Comparison of ENCODE assay signal across 13 cellular contexts in genomic region chr18:56921888-56922480, GRCh38.
A peak's percentile ranks its signal among the peaks of the same experiment; 100 is the strongest.
DNase-seq lines count a peak whose midpoint lies in the region; ATAC-seq, FAIRE-seq and TF ChIP-seq lines count a peak whose summit lies in the region.
"Had no signal": no experiment of that assay in that cellular context is flagged by ENCODE, and none has a peak within 500 bp of the region (broad histone marks: within the 10 kb centered on the region; RNA-seq: fewer than 3 reads in every experiment).

No MANE protein-coding gene starts in this region.

- H3K4me3 Mint-ChIP-seq in activated naive CD8-positive, alpha-beta T cell treated with anti-CD3 and anti-CD28 coated beads, Interleukin-2, amount 50 U/mL, for 24 hours: no peak overlapping the region
- no peak overlapping the region for H3K4me3 Mint-ChIP-seq in nephron progenitor cell
- H3K4me3 Mint-ChIP-seq: activated CD4-positive, alpha-beta memory T cell treated with anti-CD3 and anti-CD28 coated beads for 36 hours had no signal

- H3K4me1 ChIP-seq in upper lobe of right lung: no peaks in the 10 kb centered on the region

- H3K4me1 Mint-ChIP-seq in activated naive CD8-positive, alpha-beta T cell treated with anti-CD3 and anti-CD28 coated beads, Interleukin-2, amount 50 U/mL, for 24 hours: peaks cover 3% of the 10 kb centered on the region
- H3K4me1 Mint-ChIP-seq in nephron progenitor cell: peaks cover 11% of the 10 kb centered on the region

- H3K9me3 Mint-ChIP-seq in activated naive CD8-positive, alpha-beta T cell treated with anti-CD3 and anti-CD28 coated beads, Interleukin-2, amount 50 U/mL, for 24 hours: no peaks in the 10 kb centered on the region
- no peaks in the 10 kb centered on the region for H3K9me3 Mint-ChIP-seq in nephron progenitor cell
- H3K9me3 Mint-ChIP-seq: activated CD4-positive, alpha-beta memory T cell treated with anti-CD3 and anti-CD28 coated beads for 36 hours had no signal

- H3K4me3 ChIP-seq in upper lobe of right lung: no peak overlapping the region

- no peak for TF ChIP-seq CTCF in upper lobe of right lung (IDR thresholded peaks at IDR 0.05)
- TF ChIP-seq CTCF in nephron progenitor cell (IDR thresholded peaks at IDR 0.05): no peak

- H3K27ac Mint-ChIP-seq in activated naive CD8-positive, alpha-beta T cell treated with anti-CD3 and anti-CD28 coated beads, Interleukin-2, amount 50 U/mL, for 24 hours: no peak overlapping the region
- H3K27ac Mint-ChIP-seq in nephron progenitor cell: no peak overlapping the region
- H3K27ac Mint-ChIP-seq: activated CD4-positive, alpha-beta memory T cell treated with anti-CD3 and anti-CD28 coated beads for 36 hours had no signal

- intact Hi-C loops in upper lobe of right lung (cut with DNase I): no loop called here

- FAIRE-seq in GM18507 (lab: Jason Lieb, UNC): peak; percentile 44

- H3K9me3 ChIP-seq in upper lobe of right lung: no peaks in the 10 kb centered on the region

- no peaks in the 10 kb centered on the region for H3K27me3 Mint-ChIP-seq in activated naive CD8-positive, alpha-beta T cell treated with anti-CD3 and anti-CD28 coated beads, Interleukin-2, amount 50 U/mL, for 24 hours
- H3K27me3 Mint-ChIP-seq in nephron progenitor cell (ENCODE audit: low read depth, poor library complexity): peaks cover 2% of the 10 kb centered on the region
- H3K27me3 Mint-ChIP-seq: activated CD4-positive, alpha-beta memory T cell treated with anti-CD3 and anti-CD28 coated beads for 36 hours had no signal

- DNase-seq in GM18507 (ENCODE audit: extremely low spot score, insufficient read length, low read depth) (no peak), NCI-H526 (lab: John Stamatoyannopoulos, UW) (peak; percentile 29 to 68), DMS53 treated with DMSO at 0.1 percent for 48 hours (lab: John Stamatoyannopoulos, UW; ENCODE audit: unreplicated experiment) (no peak), upper lobe of right lung (no peak), nephron progenitor cell (no peak)
- no peak for DNase-seq in activated naive CD8-positive, alpha-beta T cell treated with anti-CD3 and anti-CD28 coated beads, Interleukin-2, amount 50 U/mL, for 24 hours
- DNase-seq: activated CD4-positive, alpha-beta memory T cell treated with anti-CD3 and anti-CD28 coated beads for 36 hours; AML-193; glutamatergic neuron; NCI-H1694; stimulated activated CD4-positive, alpha-beta T cell treated with anti-CD3 and anti-CD28 coated beads, Interleukin-4, amount 100 ng/mL, for 24 hours had no signal

- H3K36me3 Mint-ChIP-seq in activated naive CD8-positive, alpha-beta T cell treated with anti-CD3 and anti-CD28 coated beads, Interleukin-2, amount 50 U/mL, for 24 hours (ENCODE audit: low read depth): peaks cover 6% of the 10 kb centered on the region
- no peaks in the 10 kb centered on the region for H3K36me3 Mint-ChIP-seq in nephron progenitor cell (ENCODE audit: low read depth)

- no peaks in the 10 kb centered on the region for H3K36me3 ChIP-seq in upper lobe of right lung

- H3K27me3 ChIP-seq in upper lobe of right lung: no peaks in the 10 kb centered on the region

- ATAC-seq in GM19467 (IDR thresholded peaks at IDR 0.05; ENCODE audit: unreplicated experiment) (peak; percentile 62), HG02973 (IDR thresholded peaks at IDR 0.05; ENCODE audit: unreplicated experiment) (peak; percentile 90), upper lobe of right lung (no peak)
- ATAC-seq in activated naive CD8-positive, alpha-beta T cell treated with anti-CD3 and anti-CD28 coated beads, Interleukin-2, amount 50 U/mL, for 24 hours: no peak

- H3K27ac ChIP-seq in upper lobe of right lung: no peak overlapping the region

Comparison
In these comparisons a context has a peak if more than half of its experiments do, and no peak if none do; other contexts are left out.
1. DNase-seq: peak in NCI-H526 (2 of 2); none in GM18507 (single experiment), activated naive CD8-positive, alpha-beta T cell treated with anti-CD3 and anti-CD28 coated beads, Interleukin-2, amount 50 U/mL, for 24 hours (single experiment), DMS53 treated with DMSO at 0.1 percent for 48 hours (single experiment), upper lobe of right lung (single experiment) and nephron progenitor cell (single experiment).
2. ATAC-seq: peak in GM19467 (single experiment) and HG02973 (single experiment); none in activated naive CD8-positive, alpha-beta T cell treated with anti-CD3 and anti-CD28 coated beads, Interleukin-2, amount 50 U/mL, for 24 hours (single experiment) and upper lobe of right lung (single experiment).